ENCODE assay signal across 8 cellular contexts in the genomic region with DNA sequence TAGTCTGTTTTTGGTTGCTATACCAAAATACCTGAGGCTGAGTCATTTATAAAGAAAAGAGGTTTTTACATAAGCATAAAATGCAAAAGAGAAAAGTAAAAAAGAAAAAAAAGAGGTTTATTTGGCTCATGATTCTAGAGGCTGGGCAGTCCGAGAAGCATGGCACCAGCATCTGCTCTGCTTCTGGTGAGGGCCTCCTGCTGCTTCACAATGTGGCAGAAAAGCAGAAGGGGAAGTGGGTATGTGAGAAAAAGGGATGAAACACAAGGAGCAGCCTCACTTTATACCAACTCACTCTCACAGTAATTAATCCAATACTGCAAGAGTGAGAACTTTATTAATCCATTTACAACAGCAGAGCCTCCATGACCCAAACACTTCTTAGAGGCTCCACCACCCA. TPM values are rescaled to one million over a fixed set of nuclear protein-coding genes. Genes with fewer than 3 reads are reported as not detected.
"Had no signal": no experiment of that assay in that cellular context is flagged by ENCODE, and none has a peak within 500 bp of the region (broad histone marks: within the 10 kb centered on the region; RNA-seq: fewer than 3 reads in every experiment).

No MANE protein-coding gene starts in this region.

- H2AFZ ChIP-seq: GM23338 had no signal

- H3K4me3 ChIP-seq: GM23338 had no signal

- H3K4me2 ChIP-seq: GM23338 had no signal

- H3K27ac Mint-ChIP-seq: GM23338, H9 had no signal

- ATAC-seq: GM23338 had no signal

- DNase-seq: H9, HCEC 1CT, KG1 had no signal

- FAIRE-seq: H1, H54, HTR-8/SVneo had no signal

- H3K4me3 Mint-ChIP-seq: GM23338, H9 had no signal

RNA-seq across cellular contexts. Expression of a gene that starts 47.1 kb away (rescaled TPM):
- total RNA-seq: GM23338, H1, H9, HT-29 had no signal
- polyA plus RNA-seq: GM23338 had no signal
